Comparison of ENCODE assay signal across 14 cellular contexts in the genomic region with DNA sequence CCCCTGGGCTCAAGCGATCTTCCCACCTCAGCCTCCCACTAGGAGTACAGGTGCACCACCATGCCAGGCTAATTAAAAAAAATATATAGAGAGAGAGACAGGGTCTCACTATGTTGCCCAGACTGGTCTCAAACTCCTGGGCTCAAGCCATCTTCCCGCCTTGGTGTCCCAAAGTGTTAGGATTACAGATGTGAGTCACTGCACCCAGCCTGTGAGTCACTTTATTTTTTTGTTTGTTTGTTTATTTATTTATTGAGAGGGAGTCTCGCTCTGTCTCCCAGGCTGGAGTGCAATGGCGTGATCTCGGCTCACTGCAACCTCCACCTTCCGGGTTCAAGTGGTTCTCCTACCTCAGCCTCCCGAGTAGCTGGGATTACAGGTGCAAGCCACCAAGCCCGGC. TPM values are rescaled to one million over a fixed set of nuclear protein-coding genes. Genes with fewer than 3 reads are reported as not detected.
"Had no signal": no experiment of that assay in that cellular context is flagged by ENCODE, and none has a peak within 500 bp of the region (broad histone marks: within the 10 kb centered on the region; RNA-seq: fewer than 3 reads in every experiment).

No MANE protein-coding gene starts in this region.

RNA-seq across cellular contexts. Expression of a gene that starts 8.4 kb away (rescaled TPM):
- total RNA-seq: colonic mucosa, dermis microvascular lymphatic vessel endothelial cell, endodermal cell, esophagus mucosa, esophagus squamous epithelium, glomerular endothelial cell, kidney epithelial cell, left cardiac atrium, left lung, left ventricle myocardium superior, lower lobe of right lung, lung microvascular endothelial cell had no signal
- polyA plus RNA-seq: keratinocyte had no signal

RNA-seq across cellular contexts. Expression of a gene that starts 15.6 kb away (rescaled TPM):
- polyA plus RNA-seq: naive thymus-derived CD4-positive, alpha-beta T cell had no signal

RNA-seq across cellular contexts. Expression of a gene that starts 31.3 kb away (rescaled TPM):
- total RNA-seq: dermis microvascular lymphatic vessel endothelial cell; esophagus mucosa; glomerular endothelial cell; kidney epithelial cell; lung microvascular endothelial cell; naive thymus-derived CD4-positive, alpha-beta T cell had no signal
- polyA plus RNA-seq: keratinocyte; naive thymus-derived CD4-positive, alpha-beta T cell had no signal
